ENCODE assay signal across 18 cellular contexts in genomic region chr5:137802282-137803210, GRCh38.
"Had no signal": no experiment of that assay in that cellular context is flagged by ENCODE, and none has a peak within 500 bp of the region (broad histone marks: within the 10 kb centered on the region; RNA-seq: fewer than 3 reads in every experiment).

No MANE protein-coding gene starts in this region.

- H3K36me3 ChIP-seq: brain microvascular endothelial cell, left lung had no signal

- ATAC-seq: left lung; stimulated activated effector memory CD8-positive, alpha-beta T cell treated with anti-CD3 and anti-CD28 coated beads, Interleukin-12 subunit alpha, Interleukin-12 subunit beta, amount 100 ng/mL, for 72 hours had no signal

- H3K4me3 ChIP-seq: left lung, smooth muscle cell had no signal

- H3K4me3 Mint-ChIP-seq: activated CD4-positive, alpha-beta T cell treated with anti-CD3 and anti-CD28 coated beads, Interleukin-2, amount 10 ng/mL, durations not matched to agents 7 days and 5 days; activated naive CD8-positive, alpha-beta T cell treated with anti-CD3 and anti-CD28 coated beads for 36 hours; activated T-helper 1 cell treated with anti-CD3 and anti-CD28 coated beads, Interleukin-12 subunit alpha, Interleukin-12 subunit beta, Interleukin-2, Interleukin-4 antibody, amounts not matched to agents 30 ng/mL and 10 ng/mL and 1 ng/mL, durations not matched to agents 14 hours and 24 hours and 36 hours; neural crest cell; stimulated activated effector memory CD8-positive, alpha-beta T cell treated with anti-CD3 and anti-CD28 coated beads, Interleukin-12 subunit alpha, Interleukin-12 subunit beta, amount 100 ng/mL, for 72 hours had no signal

- H3K4me1 Mint-ChIP-seq: activated CD4-positive, alpha-beta T cell treated with anti-CD3 and anti-CD28 coated beads, Interleukin-2, amount 10 ng/mL, durations not matched to agents 7 days and 5 days; activated naive CD8-positive, alpha-beta T cell treated with anti-CD3 and anti-CD28 coated beads for 36 hours; neural crest cell; stimulated activated effector memory CD8-positive, alpha-beta T cell treated with anti-CD3 and anti-CD28 coated beads, Interleukin-12 subunit alpha, Interleukin-12 subunit beta, amount 100 ng/mL, for 72 hours had no signal

- H3K27ac Mint-ChIP-seq: activated CD4-positive, alpha-beta T cell treated with anti-CD3 and anti-CD28 coated beads, Interleukin-2, amount 10 ng/mL, durations not matched to agents 7 days and 5 days; activated naive CD8-positive, alpha-beta T cell treated with anti-CD3 and anti-CD28 coated beads for 36 hours; activated T-helper 1 cell treated with anti-CD3 and anti-CD28 coated beads, Interleukin-12 subunit alpha, Interleukin-12 subunit beta, Interleukin-2, Interleukin-4 antibody, amounts not matched to agents 30 ng/mL and 10 ng/mL and 1 ng/mL, durations not matched to agents 14 hours and 24 hours and 36 hours; stimulated activated effector memory CD8-positive, alpha-beta T cell treated with anti-CD3 and anti-CD28 coated beads, Interleukin-12 subunit alpha, Interleukin-12 subunit beta, amount 100 ng/mL, for 72 hours had no signal

- H3K36me3 Mint-ChIP-seq: activated naive CD8-positive, alpha-beta T cell treated with anti-CD3 and anti-CD28 coated beads for 36 hours; stimulated activated effector memory CD8-positive, alpha-beta T cell treated with anti-CD3 and anti-CD28 coated beads, Interleukin-12 subunit alpha, Interleukin-12 subunit beta, amount 100 ng/mL, for 72 hours had no signal

- H3K27me3 Mint-ChIP-seq: activated naive CD8-positive, alpha-beta T cell treated with anti-CD3 and anti-CD28 coated beads for 36 hours had no signal

- H3K4me2 ChIP-seq: smooth muscle cell had no signal

- H3K4me1 ChIP-seq: left lung had no signal

- H3K9me3 Mint-ChIP-seq: activated CD4-positive, alpha-beta T cell treated with anti-CD3 and anti-CD28 coated beads, Interleukin-2, amount 10 ng/mL, durations not matched to agents 7 days and 5 days; activated naive CD8-positive, alpha-beta T cell treated with anti-CD3 and anti-CD28 coated beads for 36 hours; activated T-helper 1 cell treated with anti-CD3 and anti-CD28 coated beads, Interleukin-12 subunit alpha, Interleukin-12 subunit beta, Interleukin-2, Interleukin-4 antibody, amounts not matched to agents 30 ng/mL and 10 ng/mL and 1 ng/mL, durations not matched to agents 14 hours and 24 hours and 36 hours; neural crest cell; stimulated activated effector memory CD8-positive, alpha-beta T cell treated with anti-CD3 and anti-CD28 coated beads, Interleukin-12 subunit alpha, Interleukin-12 subunit beta, amount 100 ng/mL, for 72 hours had no signal

- H3K27me3 ChIP-seq: brain microvascular endothelial cell, left lung had no signal

- DNase-seq: activated CD4-positive, alpha-beta T cell treated with anti-CD3 and anti-CD28 coated beads, Interleukin-2, amount 10 ng/mL, durations not matched to agents 7 days and 5 days; activated CD4-positive, CD25-positive, alpha-beta regulatory T cell; activated CD8-positive, alpha-beta memory T cell treated with anti-CD3 and anti-CD28 coated beads for 24 hours; activated naive CD8-positive, alpha-beta T cell treated with anti-CD3 and anti-CD28 coated beads for 36 hours; brain microvascular endothelial cell; cortex of kidney; effector CD8-positive, alpha-beta T cell; foreskin melanocyte; head of caudate nucleus; left lung; mesenchymal stem cell; retina; SW 1271 had no signal

- H3K27ac ChIP-seq: brain microvascular endothelial cell, left lung had no signal

- FAIRE-seq: TTC549 had no signal

- H3K9me3 ChIP-seq: left lung had no signal
